In the genomic region with DNA sequence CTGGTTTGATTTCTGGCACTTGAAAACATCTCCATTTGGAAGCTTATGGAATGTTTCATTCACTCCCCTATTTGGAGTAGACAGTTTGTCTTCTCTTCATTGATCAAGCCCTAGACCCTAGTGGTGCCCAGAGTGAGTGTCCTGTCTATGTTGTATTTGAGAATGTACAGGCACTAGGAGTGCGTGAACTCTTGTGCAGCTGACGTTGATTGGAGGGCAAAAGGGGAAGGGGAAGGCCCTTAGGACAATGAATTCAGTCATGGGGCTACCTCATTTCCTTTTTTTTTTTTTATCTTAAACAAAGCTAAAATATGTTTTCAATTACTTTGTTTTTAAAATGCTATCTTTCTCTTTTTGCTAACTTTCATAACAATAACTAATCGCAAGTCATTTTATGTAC, we compare ENCODE assay signal across 10 cellular contexts.
DNase-seq lines count a peak whose midpoint lies in the region; ATAC-seq and TF ChIP-seq lines count a peak whose summit lies in the region.
"Had no signal": no experiment of that assay in that cellular context is flagged by ENCODE, and none has a peak within 500 bp of the region (broad histone marks: within the 10 kb centered on the region; RNA-seq: fewer than 3 reads in every experiment).

No MANE protein-coding gene starts in this region.

- H3K4me3 Mint-ChIP-seq in CD14-positive monocyte, result peak overlapping the region in 1 of 2 donors; percentile 55

- DNase-seq in CD14-positive monocyte (ENCODE audit: low spot score), result peak; percentile 78
- peak in 1 of 2 donors; percentile 52 for DNase-seq in activated naive CD4-positive, alpha-beta T cell treated with anti-CD3 and anti-CD28 coated beads, Interleukin-2, amount 50 U/mL, for 72 hours (ENCODE audit: low spot score in 2 of 2)
- no peak for DNase-seq in mesenchymal stem cell
- DNase-seq in NCI-H2029 treated with DMSO at 0.1 percent for 48 hours (lab: John Stamatoyannopoulos, UW), result no peak
- DNase-seq: kidney glomerular epithelial cell, NCI-H526 treated with DMSO at 0.1 percent for 48 hours had no signal

- H3K4me2 ChIP-seq in mesenchymal stem cell (ENCODE audit: low read length, poor library complexity, severe bottlenecking), result no peak overlapping the region

- 71% methylated on average over 1 of the region's 3 CpGs for WGBS in mesenchymal stem cell

- H2AK5ac ChIP-seq in mesenchymal stem cell (ENCODE audit: low read length, severe bottlenecking), result no peak overlapping the region

- peaks cover 0 to 10% (median 4%) of the 10 kb centered on the region in 7 donors for H3K9me3 Mint-ChIP-seq in CD14-positive monocyte
- H3K9me3 Mint-ChIP-seq in activated naive CD4-positive, alpha-beta T cell treated with anti-CD3 and anti-CD28 coated beads, Interleukin-2, amount 50 U/mL, for 72 hours, result no peaks in the 10 kb centered on the region

- H4K91ac ChIP-seq in mesenchymal stem cell (ENCODE audit: low read length), result no peak overlapping the region

- H3K36me3 Mint-ChIP-seq in CD14-positive monocyte, result peaks cover 21 to 23% of the 10 kb centered on the region in 2 donors
- peaks cover 0 to 6% of the 10 kb centered on the region in 2 donors for H3K36me3 Mint-ChIP-seq in activated naive CD4-positive, alpha-beta T cell treated with anti-CD3 and anti-CD28 coated beads, Interleukin-2, amount 50 U/mL, for 72 hours

- H3K27ac ChIP-seq in mesenchymal stem cell (ENCODE audit: low read length, poor library complexity, severe bottlenecking), result peak overlapping the region; percentile 20

- H4K8ac ChIP-seq in mesenchymal stem cell (ENCODE audit: low read length), result no peak overlapping the region

- H2BK5ac ChIP-seq in mesenchymal stem cell (ENCODE audit: low read depth, low read length, poor library complexity, severe bottlenecking), result no peak overlapping the region

- ATAC-seq in HG03442 (IDR thresholded peaks at IDR 0.05; ENCODE audit: unreplicated experiment), result peak; percentile 24
- peak in 1 of 2 donors; percentile 54 for ATAC-seq in activated naive CD4-positive, alpha-beta T cell treated with anti-CD3 and anti-CD28 coated beads, Interleukin-2, amount 50 U/mL, for 72 hours
- ATAC-seq in GM18520 (IDR thresholded peaks at IDR 0.05; ENCODE audit: unreplicated experiment), result no peak
- no peak for ATAC-seq in GM18498 (IDR thresholded peaks at IDR 0.05; ENCODE audit: unreplicated experiment)
- ATAC-seq in HG03521 (IDR thresholded peaks at IDR 0.05; ENCODE audit: unreplicated experiment), result no peak

- peaks cover 1% of the 10 kb centered on the region for H3K4me1 ChIP-seq in mesenchymal stem cell (ENCODE audit: control insufficient read depth, insufficient read depth, low read depth, low read length)

- no peaks in the 10 kb centered on the region for H3K27me3 ChIP-seq in mesenchymal stem cell (ENCODE audit: control insufficient read depth in 1 of 2, insufficient read depth in 1 of 2, low read length in 2 of 2)

- H3K14ac ChIP-seq in mesenchymal stem cell (ENCODE audit: low read length in 2 of 2), result no peak overlapping the region

- no peak for TF ChIP-seq CTCF in CD14-positive monocyte (IDR thresholded peaks at IDR 0.05)

- H3K9me3 ChIP-seq in mesenchymal stem cell (ENCODE audit: control insufficient read depth, low read length), result no peaks in the 10 kb centered on the region

- H3K79me1 ChIP-seq in mesenchymal stem cell (replicated peaks; ENCODE audit: low read length, poor library complexity, severe bottlenecking), result peaks cover 13% of the 10 kb centered on the region

- H3K23ac ChIP-seq in mesenchymal stem cell (ENCODE audit: low read length in 2 of 2), result no peak overlapping the region

- no peak overlapping the region for H3K4ac ChIP-seq in mesenchymal stem cell (ENCODE audit: low read depth in 1 of 2, low read length in 2 of 2)

- peak overlapping the region in 1 of 2 experiments; percentile 40 for H3K18ac ChIP-seq in mesenchymal stem cell (ENCODE audit: low read depth in 1 of 2, low read length in 2 of 2)

- H3K27ac Mint-ChIP-seq in CD14-positive monocyte, result peak overlapping the region; percentile 89 to 100 (median 97)
- peak overlapping the region; percentile 56 to 87 for H3K27ac Mint-ChIP-seq in activated naive CD4-positive, alpha-beta T cell treated with anti-CD3 and anti-CD28 coated beads, Interleukin-2, amount 50 U/mL, for 72 hours

- H3K9ac ChIP-seq in mesenchymal stem cell (ENCODE audit: low read length), result peak overlapping the region; percentile 84

- H3K27me3 Mint-ChIP-seq in CD14-positive monocyte (ENCODE audit: low read depth in 3 of 3), result no peaks in the 10 kb centered on the region

- peaks cover 79% of the 10 kb centered on the region for H3K4me1 Mint-ChIP-seq in CD14-positive monocyte

- no peak overlapping the region for H2AFZ ChIP-seq in mesenchymal stem cell (ENCODE audit: low read depth, low read length)

- H2BK120ac ChIP-seq in mesenchymal stem cell (ENCODE audit: low read depth, low read length), result no peak overlapping the region

- intact Hi-C loops in CD14-positive monocyte (cut with micrococcal nuclease), result loop anchor here in 1 of 2 donors (10.0 kb wide), 1 partner anchor 431 kb away; no protein-coding TSS in a partner anchor

- no peak overlapping the region for H2BK12ac ChIP-seq in mesenchymal stem cell (ENCODE audit: low read length in 2 of 2)

- no peaks in the 10 kb centered on the region for H3K36me3 ChIP-seq in mesenchymal stem cell (ENCODE audit: control insufficient read depth in 1 of 2, insufficient read depth in 2 of 2, low read depth in 1 of 2, low read length in 2 of 2)

- H2BK15ac ChIP-seq in mesenchymal stem cell (ENCODE audit: low read depth, poor library complexity, severe bottlenecking), result no peak overlapping the region

- H3K4me3 ChIP-seq in mesenchymal stem cell (ENCODE audit: insufficient read depth in 1 of 2, low read depth in 1 of 2, low read length in 2 of 2), result peak overlapping the region in 1 of 2 experiments; percentile 31
